14 cellular contexts compared by ENCODE assay signal in the genomic region with DNA sequence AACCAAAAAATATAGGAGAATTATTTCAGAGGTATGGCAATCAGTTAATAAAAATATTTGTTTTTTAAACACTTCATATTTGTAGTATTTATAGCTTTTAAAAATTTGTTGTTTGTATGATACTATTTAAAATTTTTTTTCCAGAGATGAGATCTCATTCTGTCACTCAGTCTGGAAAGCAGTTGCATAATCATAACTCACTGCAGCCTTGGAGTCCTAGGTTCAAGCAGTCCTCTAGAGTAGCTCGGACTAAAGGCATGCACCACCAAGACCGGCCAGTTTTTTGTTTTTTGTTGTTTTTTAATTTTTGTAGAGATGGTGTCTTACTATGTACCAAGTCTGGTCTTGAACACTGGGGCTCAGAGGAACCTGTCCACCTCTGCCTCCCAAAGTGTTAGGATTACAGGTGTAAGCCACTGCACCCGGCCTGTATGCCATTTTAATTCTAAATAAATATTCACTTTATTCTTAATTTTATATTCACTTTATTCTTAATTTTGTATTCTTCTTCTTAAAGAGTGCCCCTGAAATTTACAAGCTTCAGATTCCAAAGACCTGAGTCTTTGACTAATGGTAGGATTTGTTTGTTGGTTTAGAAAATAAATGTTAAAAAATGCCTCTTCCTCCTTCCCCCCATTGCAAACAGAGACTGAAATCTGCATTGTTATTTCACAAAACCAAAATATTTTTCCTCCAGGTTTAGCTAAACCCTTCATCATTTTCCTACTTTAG. TPM values are rescaled to one million over a fixed set of nuclear protein-coding genes. Genes with fewer than 3 reads are reported as not detected.
DNase-seq lines count a peak whose midpoint lies in the region; ATAC-seq and TF ChIP-seq lines count a peak whose summit lies in the region.
"Had no signal": no experiment of that assay in that cellular context is flagged by ENCODE, and none has a peak within 500 bp of the region (broad histone marks: within the 10 kb centered on the region; RNA-seq: fewer than 3 reads in every experiment).

No MANE protein-coding gene starts in this region.

- H4K91ac ChIP-seq in neuronal stem cell (ENCODE audit: low read depth, low read length, poor library complexity): no peak overlapping the region

- H3K27me3 ChIP-seq in breast epithelium: no peaks in the 10 kb centered on the region
- no peaks in the 10 kb centered on the region for H3K27me3 ChIP-seq in right lobe of liver
- H3K27me3 ChIP-seq in uterus: no peaks in the 10 kb centered on the region
- H3K27me3 ChIP-seq in neuronal stem cell (ENCODE audit: control insufficient read depth in 3 of 3, insufficient read depth in 3 of 3, low read depth in 1 of 3, low read length in 3 of 3): no peaks in the 10 kb centered on the region

- H3K9me3 Mint-ChIP-seq in MCF 10A (ENCODE audit: unreplicated experiment): no peaks in the 10 kb centered on the region
- H3K9me3 Mint-ChIP-seq in activated naive CD8-positive, alpha-beta T cell (ENCODE audit: low read depth): no peaks in the 10 kb centered on the region

- H3K18ac ChIP-seq in neuronal stem cell (ENCODE audit: low read length): no peak overlapping the region

- DNase-seq in MCF 10A (ENCODE audit: unreplicated experiment): no peak
- no peak for DNase-seq in breast epithelium (ENCODE audit: low spot score in 2 of 2)
- DNase-seq in right lobe of liver: no peak
- no peak for DNase-seq in uterus
- DNase-seq in neuronal stem cell (ENCODE audit: low spot score): no peak
- DNase-seq in mesenteric fat pad (ENCODE audit: low spot score): no peak
- DNase-seq: activated CD4-positive, alpha-beta T cell treated with anti-CD3 and anti-CD28 coated beads for 4 hours; H7; Kasumi-1; SHP77 treated with DMSO at 0.1 percent for 48 hours had no signal

- no peaks in the 10 kb centered on the region for H3K27me3 Mint-ChIP-seq in MCF 10A (ENCODE audit: insufficient read depth, unreplicated experiment)
- no peaks in the 10 kb centered on the region for H3K27me3 Mint-ChIP-seq in activated naive CD8-positive, alpha-beta T cell

- no peak overlapping the region for H3K9ac ChIP-seq in neuronal stem cell (ENCODE audit: low read depth, low read length, poor library complexity)

- no peak overlapping the region for H3K4ac ChIP-seq in neuronal stem cell (ENCODE audit: low read length)

- no peak for TF ChIP-seq POLR2A in breast epithelium (IDR thresholded peaks at IDR 0.05)
- TF ChIP-seq POLR2A in right lobe of liver (IDR thresholded peaks at IDR 0.05): no peak
- no peak for TF ChIP-seq POLR2A in uterus (IDR thresholded peaks at IDR 0.05)

- peak overlapping the region; percentile 21 for H3K27ac Mint-ChIP-seq in MCF 10A (ENCODE audit: low read depth, unreplicated experiment)
- H3K27ac Mint-ChIP-seq in activated naive CD8-positive, alpha-beta T cell: peak overlapping the region; percentile 96

- no peak overlapping the region for H2BK5ac ChIP-seq in neuronal stem cell (ENCODE audit: low read length)

- no peak overlapping the region for H2BK120ac ChIP-seq in neuronal stem cell (ENCODE audit: low read depth, low read length)

- peaks cover 55% of the 10 kb centered on the region for H3K36me3 Mint-ChIP-seq in MCF 10A (ENCODE audit: insufficient read depth, unreplicated experiment)
- H3K36me3 Mint-ChIP-seq in activated naive CD8-positive, alpha-beta T cell: peaks cover 37% of the 10 kb centered on the region

- H2BK12ac ChIP-seq in neuronal stem cell (ENCODE audit: low read length): no peak overlapping the region

- no TSS peak for BruUV-seq in MCF 10A (replicated peaks; lab: Mats Ljungman, UMichigan)

- H3K27ac ChIP-seq in breast epithelium (no peak overlapping the region), right lobe of liver (no peak overlapping the region), uterus (peak overlapping the region; percentile 27 to 60), neuronal stem cell (replicated peaks; ENCODE audit: low read length) (no peak overlapping the region)
- H3K27ac ChIP-seq: C4-2B, prostate gland had no signal

- H4K8ac ChIP-seq in neuronal stem cell (ENCODE audit: low read depth, low read length): no peak overlapping the region

- H3K23ac ChIP-seq in neuronal stem cell (ENCODE audit: low read depth, low read length, poor library complexity): no peak overlapping the region

- H3K4me3 ChIP-seq in breast epithelium (no peak overlapping the region), right lobe of liver (no peak overlapping the region), uterus (no peak overlapping the region), neuronal stem cell (ENCODE audit: low read length in 2 of 2) (no peak overlapping the region)
- H3K4me3 ChIP-seq: prostate gland had no signal

- H3K4me1 ChIP-seq in breast epithelium: peaks cover 0 to 3% of the 10 kb centered on the region in 2 donors
- H3K4me1 ChIP-seq in right lobe of liver: peaks cover 0 to 31% (median 5%) of the 10 kb centered on the region in 4 donors
- H3K4me1 ChIP-seq in uterus: peaks cover 0 to 6% of the 10 kb centered on the region in 2 donors
- H3K4me1 ChIP-seq in neuronal stem cell (ENCODE audit: control insufficient read depth in 2 of 2, insufficient read depth in 1 of 2, low read depth in 1 of 2, low read length in 2 of 2): no peaks in the 10 kb centered on the region
- H3K4me1 ChIP-seq: prostate gland had no signal

- no peak overlapping the region for H3K4me2 ChIP-seq in neuronal stem cell (ENCODE audit: insufficient read depth, low read length, poor library complexity, severe bottlenecking)

- H3K4me3 Mint-ChIP-seq in MCF 10A (ENCODE audit: unreplicated experiment): no peak overlapping the region
- H3K4me3 Mint-ChIP-seq in activated naive CD8-positive, alpha-beta T cell: peak overlapping the region; percentile 99

- no peaks in the 10 kb centered on the region for H3K79me1 ChIP-seq in neuronal stem cell (ENCODE audit: low read depth, low read length)

- H3K4me1 Mint-ChIP-seq in MCF 10A (ENCODE audit: insufficient read depth, unreplicated experiment): peaks cover 84% of the 10 kb centered on the region
- H3K4me1 Mint-ChIP-seq in activated naive CD8-positive, alpha-beta T cell (ENCODE audit: low read depth): peaks cover 92% of the 10 kb centered on the region

- intact Hi-C loops in MCF 10A (cut with micrococcal nuclease) (no loop called here), breast epithelium (cut with DNase I; ENCODE audit: low total_unique reads) (no loop called here), right lobe of liver (cut with DNase I) (no loop called here), uterus (cut with DNase I; ENCODE audit: low total_unique reads) (no loop called here)

- ATAC-seq in right lobe of liver: peak; percentile 55 to 70 (median 59)
- no peak for ATAC-seq in HG03139 (IDR thresholded peaks at IDR 0.05; ENCODE audit: unreplicated experiment)

- no peak overlapping the region for H2BK15ac ChIP-seq in neuronal stem cell (ENCODE audit: low read length)

- H3K9me3 ChIP-seq in breast epithelium: no peaks in the 10 kb centered on the region
- H3K9me3 ChIP-seq in right lobe of liver: no peaks in the 10 kb centered on the region
- H3K9me3 ChIP-seq in uterus: no peaks in the 10 kb centered on the region
- peaks cover 0 to 6% of the 10 kb centered on the region in 2 donors for H3K9me3 ChIP-seq in neuronal stem cell (replicated peaks in 1 of 2; ENCODE audit: control insufficient read depth in 2 of 2, insufficient read depth in 1 of 2, low read depth in 1 of 2, low read length in 2 of 2)
- H3K9me3 ChIP-seq: prostate gland had no signal

- no peak overlapping the region for H3K14ac ChIP-seq in neuronal stem cell (ENCODE audit: low read length)

- POLR2A ChIA-PET in MCF 10A (lab: Yijun Ruan, JAX): interaction anchor here (0.5 to 11.7 kb wide), 8 partner anchors 8 to 270 kb away, joined by 3 to 190 read pairs (median 4); a partner anchor contains a TSS

- H3K36me3 ChIP-seq in breast epithelium (no peaks in the 10 kb centered on the region), right lobe of liver (no peaks in the 10 kb centered on the region), uterus (no peaks in the 10 kb centered on the region), neuronal stem cell (replicated peaks in 1 of 2; ENCODE audit: control insufficient read depth in 2 of 2, insufficient read depth in 2 of 2, low read length in 2 of 2) (peaks cover 0 to 19% of the 10 kb centered on the region in 2 donors)
- H3K36me3 ChIP-seq: prostate gland had no signal

- no peak overlapping the region for H2AFZ ChIP-seq in neuronal stem cell (ENCODE audit: low read length)

- no peak overlapping the region for H2AK5ac ChIP-seq in neuronal stem cell (ENCODE audit: low read depth, low read length)

- CTCF ChIA-PET in MCF 10A (lab: Yijun Ruan, JAX): interaction anchor here (0.5 to 1.4 kb wide), 7 partner anchors 9 to 148 kb away, joined by 3 read pairs; no protein-coding TSS in a partner anchor

- TF ChIP-seq CTCF in MCF 10A (IDR thresholded peaks at IDR 0.05; ENCODE audit: unreplicated experiment): no peak
- no peak for TF ChIP-seq CTCF in breast epithelium (IDR thresholded peaks at IDR 0.05)
- TF ChIP-seq CTCF in right lobe of liver (IDR thresholded peaks at IDR 0.05): no peak
- no peak for TF ChIP-seq CTCF in uterus (IDR thresholded peaks at IDR 0.05)

- WGBS in right lobe of liver (ENCODE audit: insufficient coverage, low coverage, low lambda C conversion rate, missing lambda C conversion rate): 44% methylated on average over 3 of the region's 3 CpGs
- WGBS in neuronal stem cell (ENCODE audit: extremely low coverage in 2 of 2, insufficient read length in 2 of 2, insufficient replicate concordance in 1 of 2), 2 donors: no CpG with 5 or more reads among the region's 3 CpGs

RNA-seq across cellular contexts. Expression of a gene that starts 9.4 kb away (rescaled TPM):
- 103 and 104 TPM in 2 replicates for total RNA-seq in MCF 10A (2022)
- 100 to 1,000 TPM; 205 to 281 (median 243) TPM for total RNA-seq in breast epithelium
- 10 to 100 TPM; 24.9 to 52.6 (median 45.5) TPM for total RNA-seq in right lobe of liver
- total RNA-seq in uterus: 100 to 1,000 TPM in 3 of 4 donors, 10 to 100 TPM in 1; 95.3 to 255 (median 211) TPM
- 2.2 TPM for polyA plus RNA-seq in neuronal stem cell (2013, experiment 1 of 2)
- polyA plus RNA-seq in neuronal stem cell (2013, experiment 2 of 2): 2.1 TPM
- total RNA-seq in mesenteric fat pad: 372 TPM

Comparison
In these comparisons a context has a peak if more than half of its experiments do, and no peak if none do; other contexts are left out.
1. H3K27ac ChIP-seq: peak in uterus (2 of 2); none in breast epithelium (0 of 2), right lobe of liver (0 of 3) and neuronal stem cell (single experiment).